ENCODE assay signal across 10 cellular contexts in the genomic region with DNA sequence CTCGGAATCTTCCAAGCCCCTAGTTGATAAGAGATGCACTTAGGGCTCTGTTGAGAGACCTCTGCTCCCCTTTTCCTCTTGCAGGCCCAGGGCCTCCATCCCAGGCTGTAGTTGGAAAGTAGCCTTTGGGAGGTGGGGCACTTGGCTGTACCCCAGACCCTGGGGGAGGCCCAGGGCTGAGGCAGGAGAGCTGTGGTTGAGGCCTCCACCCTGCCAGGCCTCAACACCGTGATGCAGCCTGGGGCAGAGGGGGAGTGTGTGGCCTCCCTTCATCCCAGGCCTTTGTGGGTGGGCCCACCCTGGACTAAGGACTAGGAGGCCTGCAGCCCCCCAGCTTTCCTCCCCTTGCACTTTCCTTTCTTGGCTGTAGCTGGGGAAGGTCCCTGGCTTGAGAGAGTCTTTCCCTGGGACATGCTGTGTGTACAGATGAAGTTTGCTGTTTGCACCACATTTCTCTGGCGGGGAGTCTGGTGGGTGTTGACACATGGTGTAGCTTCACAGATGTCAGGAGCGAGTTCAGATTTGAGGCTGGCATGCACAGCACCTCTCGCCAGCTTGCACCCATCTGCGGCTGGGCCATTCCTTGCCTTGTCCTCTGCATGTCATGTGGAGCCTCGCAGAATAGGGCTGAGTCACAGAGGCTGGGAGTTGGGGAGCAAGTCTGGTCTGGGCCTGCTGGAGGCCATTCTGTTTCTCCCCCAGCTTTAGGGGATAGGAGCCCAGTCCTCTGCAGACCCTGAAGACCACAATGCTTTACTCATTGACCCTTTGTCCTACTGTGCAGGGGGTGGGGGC. TPM values are rescaled to one million over a fixed set of nuclear protein-coding genes. Genes with fewer than 3 reads are reported as not detected.
DNase-seq lines count a peak whose midpoint lies in the region; ATAC-seq and TF ChIP-seq lines count a peak whose summit lies in the region.
"Had no signal": no experiment of that assay in that cellular context is flagged by ENCODE, and none has a peak within 500 bp of the region (broad histone marks: within the 10 kb centered on the region; RNA-seq: fewer than 3 reads in every experiment).

No MANE protein-coding gene starts in this region.

- H3K27ac ChIP-seq in CD4-positive, CD25-positive, alpha-beta regulatory T cell (ENCODE audit: insufficient read depth, low read length, poor library complexity, severe bottlenecking): no peak overlapping the region
- peak overlapping the region; percentile 71 to 87 (median 82) for H3K27ac ChIP-seq in esophagus squamous epithelium
- peak overlapping the region; percentile 4 for H3K27ac ChIP-seq in psoas muscle

- TF ChIP-seq CTCF in esophagus squamous epithelium (IDR thresholded peaks at IDR 0.05) (no peak), psoas muscle (IDR thresholded peaks at IDR 0.05) (no peak)

- peaks cover 80% of the 10 kb centered on the region for H3K36me3 ChIP-seq in CD4-positive, CD25-positive, alpha-beta regulatory T cell (ENCODE audit: control insufficient read depth, insufficient read depth, low read length)
- H3K36me3 ChIP-seq in esophagus squamous epithelium (peaks cover 8 to 52% (median 28%) of the 10 kb centered on the region in 3 donors), psoas muscle (ENCODE audit: insufficient read depth in 1 of 2, low read depth in 1 of 2) (peaks cover 0 to 30% of the 10 kb centered on the region in 2 donors)

- no peak for DNase-seq in CD4-positive, CD25-positive, alpha-beta regulatory T cell
- DNase-seq in NCI-H1694 (lab: John Stamatoyannopoulos, UW): peak; percentile 79
- no peak for DNase-seq in esophagus squamous epithelium (lab: John Stamatoyannopoulos, UW)
- DNase-seq in psoas muscle: no peak
- DNase-seq in islet precursor cell: no peak
- no peak for DNase-seq in COLO829 (ENCODE audit: low spot score)
- no peak for DNase-seq in NK-92 (lab: John Stamatoyannopoulos, UW; ENCODE audit: unreplicated experiment)
- DNase-seq in hippocampal formation (lab: John Stamatoyannopoulos, UW): no peak
- DNase-seq: NCI-H187 treated with DMSO at 0.1 percent for 48 hours had no signal

- no peak for ATAC-seq in CD4-positive, CD25-positive, alpha-beta regulatory T cell (ENCODE audit: low read depth in 2 of 2)
- peak in 1 of 4 donors; percentile 23 for ATAC-seq in psoas muscle

- H3K9me3 Mint-ChIP-seq in CD4-positive, CD25-positive, alpha-beta regulatory T cell: peaks cover 0 to 2% (median 0%) of the 10 kb centered on the region in 7 donors
- H3K9me3 Mint-ChIP-seq: T-helper 1 cell treated with Interleukin-12 subunit alpha and Interleukin-12 subunit beta and Interleukin-4 antibody, amounts not matched to agents 30 μg/mL and 1 μg/mL, for 36 hours had no signal

- H3K27me3 ChIP-seq in CD4-positive, CD25-positive, alpha-beta regulatory T cell (ENCODE audit: control insufficient read depth, insufficient read depth, low read length): no peaks in the 10 kb centered on the region
- H3K27me3 ChIP-seq in esophagus squamous epithelium (no peaks in the 10 kb centered on the region), psoas muscle (ENCODE audit: insufficient read depth in 3 of 3, low read length in 2 of 3) (no peaks in the 10 kb centered on the region)

- H3K4me3 Mint-ChIP-seq in CD4-positive, CD25-positive, alpha-beta regulatory T cell: no peak overlapping the region
- H3K4me3 Mint-ChIP-seq: T-helper 1 cell treated with Interleukin-12 subunit alpha and Interleukin-12 subunit beta and Interleukin-4 antibody, amounts not matched to agents 30 μg/mL and 1 μg/mL, for 36 hours had no signal

- peaks cover 27% of the 10 kb centered on the region for H3K4me1 ChIP-seq in CD4-positive, CD25-positive, alpha-beta regulatory T cell (ENCODE audit: control insufficient read depth, insufficient read depth, low read length, poor library complexity, severe bottlenecking)
- H3K4me1 ChIP-seq in esophagus squamous epithelium (peaks cover 59 to 100% (median 88%) of the 10 kb centered on the region in 3 donors), psoas muscle (peaks cover 16% of the 10 kb centered on the region)

- peak overlapping the region; percentile 54 to 87 (median 73) for H3K27ac Mint-ChIP-seq in CD4-positive, CD25-positive, alpha-beta regulatory T cell

- TF ChIP-seq POLR2A in esophagus squamous epithelium (IDR thresholded peaks at IDR 0.05): no peak

- peaks cover 22% of the 10 kb centered on the region for H3K36me3 Mint-ChIP-seq in CD4-positive, CD25-positive, alpha-beta regulatory T cell

- H3K9me3 ChIP-seq in CD4-positive, CD25-positive, alpha-beta regulatory T cell (ENCODE audit: control insufficient read depth in 2 of 2, low read length in 2 of 2): no peaks in the 10 kb centered on the region
- H3K9me3 ChIP-seq in esophagus squamous epithelium: no peaks in the 10 kb centered on the region
- H3K9me3 ChIP-seq in psoas muscle: no peaks in the 10 kb centered on the region

- WGBS in esophagus squamous epithelium, 2 donors: 31 to 60% methylated on average over 1 to 3 of the region's 7 CpGs
- 67 to 81% (median 69%) methylated on average over 7 of the region's 7 CpGs for WGBS in psoas muscle, 3 donors

- intact Hi-C loops in esophagus squamous epithelium (cut with DNase I) (no loop called here), psoas muscle (cut with DNase I) (no loop called here)

- peaks cover 5% of the 10 kb centered on the region for H3K27me3 Mint-ChIP-seq in CD4-positive, CD25-positive, alpha-beta regulatory T cell

- no peak overlapping the region for H3K4me3 ChIP-seq in CD4-positive, CD25-positive, alpha-beta regulatory T cell (ENCODE audit: low read depth, low read length)
- H3K4me3 ChIP-seq in esophagus squamous epithelium (no peak overlapping the region), psoas muscle (no peak overlapping the region)

- H3K4me1 Mint-ChIP-seq in CD4-positive, CD25-positive, alpha-beta regulatory T cell: peaks cover 9 to 72% (median 54%) of the 10 kb centered on the region in 4 donors

RNA-seq across cellular contexts. Expression of a gene that starts 13.7 kb away (rescaled TPM):
- total RNA-seq in CD4-positive, CD25-positive, alpha-beta regulatory T cell: 15.6 TPM
- 10 to 100 TPM; 27.2 to 33.4 (median 29.3) TPM for polyA plus RNA-seq in CD4-positive, CD25-positive, alpha-beta regulatory T cell
- 10 to 100 TPM in 1 of 4 donors, 1 to 10 TPM in 3; 5.6 to 18.3 (median 7.2) TPM for total RNA-seq in esophagus squamous epithelium
- 1 to 10 TPM; 5.2 to 6.7 (median 6.2) TPM for total RNA-seq in psoas muscle
- 1 to 10 TPM; 1.9 to 4.4 (median 2.9) TPM for polyA plus RNA-seq in psoas muscle

RNA-seq across cellular contexts. Expression of a gene that starts 30.0 kb away (rescaled TPM):
- 0.37 TPM for total RNA-seq in CD4-positive, CD25-positive, alpha-beta regulatory T cell
- under 1 TPM in 3 of 4 donors, not detected in 1; 0.07 to 0.34 (median 0.24) TPM for polyA plus RNA-seq in CD4-positive, CD25-positive, alpha-beta regulatory T cell
- 10 to 100 TPM in 1 of 4 donors, 1 to 10 TPM in 3; 1.8 to 17.5 (median 3.8) TPM for total RNA-seq in esophagus squamous epithelium
- total RNA-seq in psoas muscle: under 1 TPM; 0.24 to 0.52 (median 0.36) TPM
- polyA plus RNA-seq in psoas muscle: under 1 TPM; 0.34 to 0.47 (median 0.36) TPM

RNA-seq across cellular contexts. Expression of a gene that starts 56.3 kb away (rescaled TPM):
- total RNA-seq in CD4-positive, CD25-positive, alpha-beta regulatory T cell: 12.4 TPM
- polyA plus RNA-seq in CD4-positive, CD25-positive, alpha-beta regulatory T cell: 1 to 10 TPM in 2 of 4 donors, under 1 TPM in 2; 0.35 to 5.4 (median 0.83) TPM
- total RNA-seq in esophagus squamous epithelium (1 to 10 TPM in 3 of 4 donors, under 1 TPM in 1; 0.45 to 7.8 (median 2.4) TPM), psoas muscle (1 to 10 TPM in 1 of 4 donors, under 1 TPM in 3; 0.46 to 1.2 (median 0.92) TPM)
- polyA plus RNA-seq in psoas muscle: under 1 TPM; 0.18 to 0.30 (median 0.20) TPM
